Comparison of ENCODE assay signal across 10 cellular contexts in the genomic region with DNA sequence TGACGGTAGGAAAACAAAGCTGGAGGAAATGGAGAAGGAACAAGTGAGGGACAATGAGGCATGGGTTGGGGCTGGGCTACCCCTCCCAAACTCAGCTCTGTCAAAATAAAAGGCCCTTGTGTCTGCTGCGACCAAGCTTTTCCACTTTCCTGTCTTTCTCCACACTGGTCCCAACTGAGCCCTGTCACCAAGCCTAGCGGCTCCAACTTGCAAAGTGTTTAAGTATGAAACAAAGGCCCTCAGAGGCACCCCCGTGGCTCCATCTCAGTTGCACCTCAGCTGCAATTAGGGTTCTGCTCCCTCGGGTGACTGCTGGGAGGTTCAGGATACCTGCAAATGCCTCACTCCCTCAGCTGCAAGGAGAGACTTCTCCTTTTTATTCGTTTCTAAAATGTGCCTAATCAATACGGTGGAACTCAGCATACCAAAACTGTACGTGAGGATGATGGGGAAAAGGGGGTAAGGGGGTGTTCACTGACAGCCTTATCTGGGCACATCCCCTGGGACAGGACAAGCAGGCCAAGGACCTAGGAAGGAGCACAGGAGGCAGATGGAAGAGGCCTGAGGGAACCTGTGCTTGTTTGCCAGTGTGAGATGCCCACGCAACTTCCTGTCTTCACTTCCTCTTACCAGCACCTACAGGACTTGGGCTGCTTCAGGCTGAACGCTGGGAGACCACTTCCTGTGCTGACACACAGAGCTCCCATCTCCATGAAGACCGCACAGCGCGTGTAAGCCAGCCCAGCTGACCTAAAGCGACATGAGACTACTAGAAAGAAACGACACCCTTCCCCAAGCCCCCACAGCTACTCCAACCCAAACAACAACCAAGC. TPM values are rescaled to one million over a fixed set of nuclear protein-coding genes. Genes with fewer than 3 reads are reported as not detected.
A peak's percentile ranks its signal among the peaks of the same experiment; 100 is the strongest.
DNase-seq lines count a peak whose midpoint lies in the region; ATAC-seq and TF ChIP-seq lines count a peak whose summit lies in the region.
"Had no signal": no experiment of that assay in that cellular context is flagged by ENCODE, and none has a peak within 500 bp of the region (broad histone marks: within the 10 kb centered on the region; RNA-seq: fewer than 3 reads in every experiment).

No MANE protein-coding gene starts in this region.

- H3K36me3 Mint-ChIP-seq in stimulated activated memory B cell treated with anti-CD40 and anti-IgM and Interleukin-4, amounts not matched to agents 10 μg/mL and 1 μg/mL and 100 μg/mL, for 72 hours: peaks cover 91% of the 10 kb centered on the region

- peaks cover 10 to 74% (median 62%) of the 10 kb centered on the region in 4 donors for H3K36me3 ChIP-seq in liver (ENCODE audit: control insufficient read depth in 4 of 4, insufficient read depth in 3 of 4, low read depth in 1 of 4, low read length in 3 of 4)

- H3K27me3 Mint-ChIP-seq in stimulated activated memory B cell treated with anti-CD40 and anti-IgM and Interleukin-4, amounts not matched to agents 10 μg/mL and 1 μg/mL and 100 μg/mL, for 72 hours: no peaks in the 10 kb centered on the region

- H3K27me3 ChIP-seq in liver (ENCODE audit: control insufficient read depth in 4 of 4, insufficient read depth in 4 of 4, low read length in 3 of 4): no peaks in the 10 kb centered on the region

- peaks cover 0 to 2% (median 0%) of the 10 kb centered on the region in 4 donors for H3K4me1 ChIP-seq in liver (ENCODE audit: control insufficient read depth in 4 of 4, insufficient read depth in 4 of 4, low read length in 3 of 4)

- no peak overlapping the region for H3K9ac ChIP-seq in liver (ENCODE audit: low read depth in 1 of 2, low read length in 2 of 2)

- 75% methylated on average over 15 of the region's 15 CpGs for WGBS in liver

- TF ChIP-seq POLR2A in GM10847 (IDR thresholded peaks at IDR 0.05; ENCODE audit: extremely low read depth, insufficient read length): peak; percentile 26

- no peak for TF ChIP-seq CTCF in liver (IDR thresholded peaks at IDR 0.05; ENCODE audit: low read depth, low read length, missing input control)

- H3K27ac Mint-ChIP-seq in stimulated activated memory B cell treated with anti-CD40 and anti-IgM and Interleukin-4, amounts not matched to agents 10 μg/mL and 1 μg/mL and 100 μg/mL, for 72 hours: peak overlapping the region; percentile 94

- peak overlapping the region; percentile 55 for H3K4me3 Mint-ChIP-seq in stimulated activated memory B cell treated with anti-CD40 and anti-IgM and Interleukin-4, amounts not matched to agents 10 μg/mL and 1 μg/mL and 100 μg/mL, for 72 hours

- H3K9me3 ChIP-seq in liver (ENCODE audit: control insufficient read depth in 4 of 4, low read length in 3 of 4): no peaks in the 10 kb centered on the region

- H3K27ac ChIP-seq in liver (ENCODE audit: low read depth in 1 of 2, low read length in 2 of 2): peak overlapping the region; percentile 4 to 57

- ATAC-seq in HG02678 (IDR thresholded peaks at IDR 0.05; ENCODE audit: unreplicated experiment): peak; percentile 81
- peak; percentile 98 for ATAC-seq in stimulated activated memory B cell treated with anti-CD40 and anti-IgM and Interleukin-4, amounts not matched to agents 10 μg/mL and 1 μg/mL and 100 μg/mL, for 72 hours
- ATAC-seq: HCT116 had no signal

- peaks cover 90% of the 10 kb centered on the region for H3K4me1 Mint-ChIP-seq in stimulated activated memory B cell treated with anti-CD40 and anti-IgM and Interleukin-4, amounts not matched to agents 10 μg/mL and 1 μg/mL and 100 μg/mL, for 72 hours

- H3K4me3 ChIP-seq in liver (ENCODE audit: low read depth in 1 of 3, low read length in 3 of 3): no peak overlapping the region

- TF ChIP-seq RAD21 in liver (IDR thresholded peaks at IDR 0.05): no peak

- no peaks in the 10 kb centered on the region for H3K9me3 Mint-ChIP-seq in stimulated activated memory B cell treated with anti-CD40 and anti-IgM and Interleukin-4, amounts not matched to agents 10 μg/mL and 1 μg/mL and 100 μg/mL, for 72 hours

- DNase-seq in RPMI8226 (peak; percentile 93), activated gamma-delta T cell treated with Interleukin-2 at 50 U/mL for 16 hours (peak; percentile 82), NCI-H1436 (lab: John Stamatoyannopoulos, UW) (no peak), NCI-H1436 treated with DMSO at 0.1 percent for 48 hours (lab: John Stamatoyannopoulos, UW) (no peak)

TF ChIP-seq in liver, 16 proteins besides CTCF, POLR2A, EP300 and RAD21:
- TF ChIP-seq, protein P1, sequence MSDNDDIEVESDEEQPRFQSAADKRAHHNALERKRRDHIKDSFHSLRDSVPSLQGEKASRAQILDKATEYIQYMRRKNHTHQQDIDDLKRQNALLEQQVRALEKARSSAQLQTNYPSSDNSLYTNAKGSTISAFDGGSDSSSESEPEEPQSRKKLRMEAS (IDR thresholded peaks at IDR 0.05): no peak
- TF ChIP-seq HNF4A (conservative IDR thresholded peaks at IDR 0.05) (no peak), HNF4G (IDR thresholded peaks at IDR 0.05) (no peak), GABPA (IDR thresholded peaks at IDR 0.05 in 1 of 2, conservative IDR thresholded peaks at IDR 0.05 in 1 of 2) (no peak), YY1 (IDR thresholded peaks at IDR 0.05) (no peak), NR2F2 (IDR thresholded peaks at IDR 0.05) (no peak), EGR1 (IDR thresholded peaks at IDR 0.05; ENCODE audit: low read depth in 2 of 2) (no peak), FOXA1 (IDR thresholded peaks at IDR 0.05) (no peak), SP1 (IDR thresholded peaks at IDR 0.05) (no peak), RXRA (IDR thresholded peaks at IDR 0.05) (no peak), FOXA2 (IDR thresholded peaks at IDR 0.05) (no peak), TAF1 (conservative IDR thresholded peaks at IDR 0.05) (no peak), JUND (IDR thresholded peaks at IDR 0.05) (no peak)
- TF ChIP-seq, protein P2, sequence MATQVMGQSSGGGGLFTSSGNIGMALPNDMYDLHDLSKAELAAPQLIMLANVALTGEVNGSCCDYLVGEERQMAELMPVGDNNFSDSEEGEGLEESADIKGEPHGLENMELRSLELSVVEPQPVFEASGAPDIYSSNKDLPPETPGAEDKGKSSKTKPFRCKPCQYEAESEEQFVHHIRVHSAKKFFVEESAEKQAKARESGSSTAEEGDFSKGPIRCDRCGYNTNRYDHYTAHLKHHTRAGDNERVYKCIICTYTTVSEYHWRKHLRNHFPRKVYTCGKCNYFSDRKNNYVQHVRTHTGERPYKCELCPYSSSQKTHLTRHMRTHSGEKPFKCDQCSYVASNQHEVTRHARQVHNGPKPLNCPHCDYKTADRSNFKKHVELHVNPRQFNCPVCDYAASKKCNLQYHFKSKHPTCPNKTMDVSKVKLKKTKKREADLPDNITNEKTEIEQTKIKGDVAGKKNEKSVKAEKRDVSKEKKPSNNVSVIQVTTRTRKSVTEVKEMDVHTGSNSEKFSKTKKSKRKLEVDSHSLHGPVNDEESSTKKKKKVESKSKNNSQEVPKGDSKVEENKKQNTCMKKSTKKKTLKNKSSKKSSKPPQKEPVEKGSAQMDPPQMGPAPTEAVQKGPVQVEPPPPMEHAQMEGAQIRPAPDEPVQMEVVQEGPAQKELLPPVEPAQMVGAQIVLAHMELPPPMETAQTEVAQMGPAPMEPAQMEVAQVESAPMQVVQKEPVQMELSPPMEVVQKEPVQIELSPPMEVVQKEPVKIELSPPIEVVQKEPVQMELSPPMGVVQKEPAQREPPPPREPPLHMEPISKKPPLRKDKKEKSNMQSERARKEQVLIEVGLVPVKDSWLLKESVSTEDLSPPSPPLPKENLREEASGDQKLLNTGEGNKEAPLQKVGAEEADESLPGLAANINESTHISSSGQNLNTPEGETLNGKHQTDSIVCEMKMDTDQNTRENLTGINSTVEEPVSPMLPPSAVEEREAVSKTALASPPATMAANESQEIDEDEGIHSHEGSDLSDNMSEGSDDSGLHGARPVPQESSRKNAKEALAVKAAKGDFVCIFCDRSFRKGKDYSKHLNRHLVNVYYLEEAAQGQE (IDR thresholded peaks at IDR 0.05): no peak
- TF ChIP-seq, protein P3, sequence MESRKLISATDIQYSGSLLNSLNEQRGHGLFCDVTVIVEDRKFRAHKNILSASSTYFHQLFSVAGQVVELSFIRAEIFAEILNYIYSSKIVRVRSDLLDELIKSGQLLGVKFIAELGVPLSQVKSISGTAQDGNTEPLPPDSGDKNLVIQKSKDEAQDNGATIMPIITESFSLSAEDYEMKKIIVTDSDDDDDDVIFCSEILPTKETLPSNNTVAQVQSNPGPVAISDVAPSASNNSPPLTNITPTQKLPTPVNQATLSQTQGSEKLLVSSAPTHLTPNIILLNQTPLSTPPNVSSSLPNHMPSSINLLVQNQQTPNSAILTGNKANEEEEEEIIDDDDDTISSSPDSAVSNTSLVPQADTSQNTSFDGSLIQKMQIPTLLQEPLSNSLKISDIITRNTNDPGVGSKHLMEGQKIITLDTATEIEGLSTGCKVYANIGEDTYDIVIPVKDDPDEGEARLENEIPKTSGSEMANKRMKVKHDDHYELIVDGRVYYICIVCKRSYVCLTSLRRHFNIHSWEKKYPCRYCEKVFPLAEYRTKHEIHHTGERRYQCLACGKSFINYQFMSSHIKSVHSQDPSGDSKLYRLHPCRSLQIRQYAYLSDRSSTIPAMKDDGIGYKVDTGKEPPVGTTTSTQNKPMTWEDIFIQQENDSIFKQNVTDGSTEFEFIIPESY (IDR thresholded peaks at IDR 0.05): no peak

RNA-seq across cellular contexts. Expression of a gene that starts 8.9 kb away (rescaled TPM):
- 1 to 10 TPM; 5.8 to 6.4 TPM for total RNA-seq in liver
- 1 to 10 TPM; 2.4 to 4.2 TPM for polyA plus RNA-seq in liver

RNA-seq across cellular contexts. Expression of a gene that starts 9.8 kb away (rescaled TPM):
- total RNA-seq in liver: 10 to 100 TPM in 1 of 2 donors, 1 to 10 TPM in 1; 9.5 to 32.9 TPM
- 10 to 100 TPM; 16.5 to 21.5 TPM for polyA plus RNA-seq in liver

RNA-seq across cellular contexts. Expression of a gene that starts 16.9 kb away (rescaled TPM):
- total RNA-seq in liver: under 1 TPM; 0.28 to 0.67 TPM
- polyA plus RNA-seq in liver: 1 to 10 TPM in 1 of 2 donors, under 1 TPM in 1; 0.58 to 2.5 TPM
- total RNA-seq: kidney epithelial cell had no signal

RNA-seq across cellular contexts. Expression of a gene that starts 31.4 kb away (rescaled TPM):
- 10 to 100 TPM; 37.6 to 38.6 TPM for total RNA-seq in liver
- polyA plus RNA-seq in liver: 100 to 1,000 TPM in 1 of 2 donors, 10 to 100 TPM in 1; 57.4 to 163 TPM

RNA-seq across cellular contexts. Expression of a gene that starts 32.3 kb away (rescaled TPM):
- total RNA-seq in liver: 10 to 100 TPM in 1 of 2 donors, 1 to 10 TPM in 1; 10.0 to 55.1 TPM
- 1 to 10 TPM; 2.0 to 4.9 TPM for polyA plus RNA-seq in liver

Comparison
In these comparisons a context has a peak if more than half of its experiments do, and no peak if none do; other contexts are left out.
1. DNase-seq: peak in RPMI8226 (single experiment) and activated gamma-delta T cell treated with Interleukin-2 at 50 U/mL for 16 hours (single experiment); none in NCI-H1436 (single experiment) and NCI-H1436 treated with DMSO at 0.1 percent for 48 hours (single experiment).